ENCODE assay signal across 30 cellular contexts in the genomic region with DNA sequence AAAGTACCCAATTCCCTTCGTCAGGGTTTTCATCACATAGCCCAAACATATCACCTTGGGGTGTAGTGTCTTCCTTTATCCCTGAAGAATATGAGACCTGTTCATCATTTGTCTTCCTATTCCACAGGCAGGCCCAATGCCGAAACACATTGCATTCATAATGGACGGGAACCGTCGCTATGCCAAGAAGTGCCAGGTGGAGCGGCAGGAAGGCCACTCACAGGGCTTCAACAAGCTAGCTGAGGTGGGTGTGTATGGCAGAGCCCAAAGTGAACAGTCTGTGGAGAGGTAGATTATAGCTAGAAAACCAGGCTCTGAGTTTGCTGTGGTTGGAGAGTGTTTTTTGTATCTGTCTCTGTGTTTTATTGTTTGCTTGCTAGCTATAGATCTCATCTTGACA. TPM values are rescaled to one million over a fixed set of nuclear protein-coding genes. Genes with fewer than 3 reads are reported as not detected.
"Had no signal": no experiment of that assay in that cellular context is flagged by ENCODE, and none has a peak within 500 bp of the region (broad histone marks: within the 10 kb centered on the region; RNA-seq: fewer than 3 reads in every experiment).

No MANE protein-coding gene starts in this region.

- DNase-seq: hypothalamus; immature natural killer cell; kidney; left colon; left lung; lower lobe of right lung; mammary epithelial cell; mesenchymal stem cell; naive thymus-derived CD8-positive, alpha-beta T cell; occipital lobe; ovary; right lobe of liver; stimulated activated CD4-positive, alpha-beta T cell treated with anti-CD3 and anti-CD28 coated beads, Interleukin-1b, Interleukin-23, amount 100 ng/mL, for 48 hours; stimulated activated CD4-positive, alpha-beta T cell treated with anti-CD3 and anti-CD28 coated beads, Interleukin-2, amount 100 ng/mL, for 48 hours; stimulated activated CD4-positive, alpha-beta T cell treated with anti-CD3 and anti-CD28 coated beads, Interleukin-4, amount 100 ng/mL, for 4 hours; stimulated activated CD8-positive, alpha-beta memory T cell treated with anti-CD3 and anti-CD28 coated beads, Interleukin-4, amount 100 ng/mL, for 48 hours; stimulated activated naive CD4-positive, alpha-beta T cell treated with Interleukin-2 at 50 U/mL for 16 hours; stimulated activated naive CD8-positive, alpha-beta T cell treated with anti-CD3 and anti-CD28 coated beads, Interleukin-15, amount 100 ng/mL, for 72 hours had no signal

- H3K4me2 ChIP-seq: smooth muscle cell had no signal

- FAIRE-seq: islet of Langerhans, kidney had no signal

- H3K36me3 ChIP-seq: ovary had no signal

- H3K27me3 ChIP-seq: left lung, ovary, right atrium auricular region, right lobe of liver, tibial nerve, vagina had no signal

- ATAC-seq: left colon; left lung; lower lobe of right lung; naive thymus-derived CD8-positive, alpha-beta T cell; right lobe of liver; stimulated activated memory B cell treated with anti-CD40 and anti-IgM and Interleukin-4, amounts not matched to agents 10 μg/mL and 1 μg/mL and 100 μg/mL, for 72 hours; stimulated activated naive CD8-positive, alpha-beta T cell treated with anti-CD3 and anti-CD28 coated beads, Interleukin-15, amount 100 ng/mL, for 72 hours had no signal

- H3K9me3 ChIP-seq: left lung, lower lobe of right lung, ovary, right atrium auricular region, right lobe of liver, tibial nerve, vagina had no signal

- H3K27ac ChIP-seq: left lung, lower lobe of right lung, ovary, right atrium auricular region, right lobe of liver, tibial nerve, vagina had no signal

- H3K4me3 ChIP-seq: left lung, lower lobe of right lung, ovary, right atrium auricular region, right lobe of liver, smooth muscle cell, tibial nerve, vagina had no signal

RNA-seq across cellular contexts. Expression of gene LIN28A, which starts 27.4 kb away (rescaled TPM):
- total RNA-seq: kidney; left colon; left lung; liver; lower lobe of right lung; mammary epithelial cell; naive thymus-derived CD8-positive, alpha-beta T cell; occipital lobe; pulmonary artery endothelial cell; renal cortical epithelial cell; right atrium auricular region; skeletal muscle tissue; smooth muscle cell; temporal lobe; tibial nerve; ureter; vagina had no signal
- polyA plus RNA-seq: immature natural killer cell; liver; naive thymus-derived CD8-positive, alpha-beta T cell; ovary had no signal
